19 cellular contexts compared by ENCODE assay signal in genomic region chrX:41142130-41142529, GRCh38. TPM values are rescaled to one million over a fixed set of nuclear protein-coding genes. Genes with fewer than 3 reads are reported as not detected.
A peak's percentile ranks its signal among the peaks of the same experiment; 100 is the strongest.
DNase-seq lines count a peak whose midpoint lies in the region; TF ChIP-seq lines count a peak whose summit lies in the region.
"Had no signal": no experiment of that assay in that cellular context is flagged by ENCODE, and none has a peak within 500 bp of the region (broad histone marks: within the 10 kb centered on the region; RNA-seq: fewer than 3 reads in every experiment).

No MANE protein-coding gene starts in this region.

- H3K4me3 ChIP-seq in NB4 (ENCODE audit: low read depth, low read length), result no peak overlapping the region
- no peak overlapping the region for H3K4me3 ChIP-seq in osteoblast (ENCODE audit: insufficient read depth, low read length)

- TF ChIP-seq POLR2A in NB4 (IDR thresholded peaks at IDR 0.05; ENCODE audit: extremely low read depth, insufficient read length), result no peak

- H3K4me1 ChIP-seq in osteoblast (ENCODE audit: insufficient read depth, low read length), result peaks cover 15% of the 10 kb centered on the region

- H3K27ac ChIP-seq in osteoblast (ENCODE audit: low read depth, low read length), result no peak overlapping the region

- H3K9me3 ChIP-seq in osteoblast (ENCODE audit: low read depth, low read length), result no peaks in the 10 kb centered on the region

- CTCF ChIA-PET in GM10248 (lab: Yijun Ruan, JAX), result no interaction called here

- H3K4me2 ChIP-seq in osteoblast (ENCODE audit: insufficient read depth, low read length), result no peak overlapping the region

- H3K36me3 ChIP-seq in osteoblast (ENCODE audit: insufficient read depth, low read length), result peaks cover 27% of the 10 kb centered on the region

- no peaks in the 10 kb centered on the region for H3K27me3 ChIP-seq in osteoblast (ENCODE audit: insufficient read depth, low read length)

- no peak overlapping the region for H2AFZ ChIP-seq in osteoblast (ENCODE audit: low read length)

- POLR2A ChIA-PET in GM10248 (lab: Yijun Ruan, JAX), result no interaction called here

- DNase-seq in NOMO-1 treated with DMSO at 0.1 percent for 48 hours (lab: John Stamatoyannopoulos, UW; ENCODE audit: unreplicated experiment) (peak; percentile 29), NOMO-1 treated with dmso at 0.1 percent for 144 hours (lab: John Stamatoyannopoulos, UW; ENCODE audit: unreplicated experiment) (no peak), NB4 (ENCODE audit: low read depth) (peak; percentile 54), fibroblast of gingiva (ENCODE audit: low read depth) (peak; percentile 19), osteoblast (ENCODE audit: insufficient read length, low spot score, missing footprints) (peak; percentile 10), GM10248 (ENCODE audit: extremely low spot score) (no peak), hepatic stellate cell (ENCODE audit: low spot score) (no peak)
- DNase-seq in effector CD4-positive, alpha-beta T cell, result no peak
- DNase-seq: 8988T; Calu3; CD4-positive, alpha-beta T cell; KG1; NCI-H1092 treated with DMSO at 0.1 percent for 48 hours; NCI-H2081 treated with DMSO at 0.1 percent for 48 hours; NCI-H510A; NCI-H748 treated with DMSO at 0.1 percent for 48 hours; PC-3; RPMI8226; SHP77 treated with DMSO at 0.1 percent for 48 hours had no signal

- peaks cover 11% of the 10 kb centered on the region for H3K79me2 ChIP-seq in osteoblast (ENCODE audit: insufficient read depth, low read length)

- TF ChIP-seq CTCF in NB4 (IDR thresholded peaks at IDR 0.05; ENCODE audit: low read depth, low read length) (no peak), osteoblast (IDR thresholded peaks at IDR 0.05; ENCODE audit: extremely low read depth, low read depth, low read length) (no peak), GM10248 (IDR thresholded peaks at IDR 0.05; ENCODE audit: control extremely low read depth, extremely low read depth, low read depth, missing control alignments) (no peak)

- H4K20me1 ChIP-seq in osteoblast (ENCODE audit: insufficient read depth, low read length), result peaks cover 18% of the 10 kb centered on the region

RNA-seq across cellular contexts. Expression of gene USP9X, which starts 56.9 kb away (rescaled TPM):
- 164 and 170 TPM in 2 replicates for total RNA-seq in osteoblast

Comparison
In these comparisons a context has a peak if more than half of its experiments do, and no peak if none do; other contexts are left out.
1. DNase-seq: peak in NOMO-1 treated with DMSO at 0.1 percent for 48 hours (single experiment), NB4 (single experiment), fibroblast of gingiva (single experiment) and osteoblast (single experiment); none in NOMO-1 treated with dmso at 0.1 percent for 144 hours (single experiment), GM10248 (single experiment), hepatic stellate cell (single experiment) and effector CD4-positive, alpha-beta T cell (single experiment).